11 cellular contexts compared by ENCODE assay signal in the genomic region with DNA sequence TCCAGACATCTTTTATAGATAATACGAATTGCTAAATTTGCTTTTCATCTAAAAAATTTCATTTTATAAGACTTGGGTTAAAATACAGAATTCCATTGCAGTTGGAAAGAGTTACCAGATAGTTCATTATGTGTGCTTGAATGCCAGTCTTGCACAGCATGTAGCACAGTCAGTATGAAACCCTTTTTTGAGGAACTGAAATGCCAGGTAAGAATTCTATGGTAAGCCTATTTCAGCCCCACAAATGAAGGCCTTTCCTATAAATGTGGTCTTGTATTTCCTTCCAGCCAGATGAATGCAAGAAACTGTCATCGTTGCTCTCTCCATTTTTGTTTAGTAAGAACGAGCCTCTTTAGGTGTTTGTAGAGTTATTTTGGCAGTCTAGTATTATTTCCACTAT.
DNase-seq lines count a peak whose midpoint lies in the region; ATAC-seq, FAIRE-seq and TF ChIP-seq lines count a peak whose summit lies in the region.
"Had no signal": no experiment of that assay in that cellular context is flagged by ENCODE, and none has a peak within 500 bp of the region (broad histone marks: within the 10 kb centered on the region; RNA-seq: fewer than 3 reads in every experiment).

No MANE protein-coding gene starts in this region.

- SMC1A ChIA-PET in GM12878 (lab: Charles Lee; ENCODE audit: uncharacterized antibody, unreplicated experiment): interaction anchor here (0.6 to 1.8 kb wide), 7 partner anchors 9 to 394 kb away, joined by 3 to 6 read pairs (median 3); no protein-coding TSS in a partner anchor

- no peaks in the 10 kb centered on the region for H3K9me2 ChIP-seq in PC-9 (ENCODE audit: insufficient read depth)

- TF ChIP-seq POLR2A in GM12878 (IDR thresholded peaks at IDR 0.05; ENCODE audit: low read depth, low read length): no peak

- H4K20me1 ChIP-seq in GM12878 (ENCODE audit: control insufficient read depth, insufficient read depth) (no peaks in the 10 kb centered on the region), PC-9 (ENCODE audit: insufficient read depth) (peaks cover 10% of the 10 kb centered on the region; the same call in 1 of the 2 replicates)

- FAIRE-seq in GM12878 (lab: Jason Lieb, UNC): peak; percentile 89

- H3K27me3 ChIP-seq in GM12878 (replicated peaks in 1 of 2; ENCODE audit: control insufficient read depth in 2 of 2, insufficient read depth in 2 of 2, low read length in 1 of 2) (no peaks in the 10 kb centered on the region), PC-9 (ENCODE audit: insufficient read depth, low read depth) (no peaks in the 10 kb centered on the region)

- peak in 1 of 2 experiments; percentile 82; a peak in 2 of 4 replicates for TF ChIP-seq EP300 in GM12878 (IDR thresholded peaks at IDR 0.05; ENCODE audit: borderline replicate concordance in 1 of 2, control insufficient read depth in 1 of 2, low read depth in 2 of 2, low read length in 2 of 2)

- RAD21 ChIA-PET in GM12878 (lab: Charles Lee; ENCODE audit: unreplicated experiment): interaction anchor here (0.6 to 1.5 kb wide), 4 partner anchors 85 to 235 kb away, joined by 3 to 4 read pairs (median 4); no protein-coding TSS in a partner anchor

- in situ Hi-C loops in GM12878 (cut with MboI): no loop called here

- ATAC-seq in GM18873 (IDR thresholded peaks at IDR 0.05; ENCODE audit: low FRiP score, unreplicated experiment): peak; percentile 99
- ATAC-seq in GM21619 (IDR thresholded peaks at IDR 0.05; ENCODE audit: unreplicated experiment): peak; percentile 98
- ATAC-seq in HG03135 (IDR thresholded peaks at IDR 0.05; ENCODE audit: unreplicated experiment): peak; percentile 97
- peak; percentile 99 for ATAC-seq in GM12878

- H3K4me1 Mint-ChIP-seq in activated T-helper 1 cell treated with anti-CD3 and anti-CD28 coated beads, Interleukin-12 subunit alpha, Interleukin-12 subunit beta, Interleukin-2, Interleukin-4 antibody, amounts not matched to agents 30 ng/mL and 10 ng/mL and 1 ng/mL, durations not matched to agents 14 hours and 24 hours and 36 hours (ENCODE audit: low read depth): no peaks in the 10 kb centered on the region

- peaks cover 18% of the 10 kb centered on the region for H3K36me3 Mint-ChIP-seq in activated T-helper 1 cell treated with anti-CD3 and anti-CD28 coated beads, Interleukin-12 subunit alpha, Interleukin-12 subunit beta, Interleukin-2, Interleukin-4 antibody, amounts not matched to agents 30 ng/mL and 10 ng/mL and 1 ng/mL, durations not matched to agents 14 hours and 24 hours and 36 hours (ENCODE audit: low read depth)

- H3K27ac ChIP-seq in GM12878 (ENCODE audit: control insufficient read depth, insufficient read depth) (no peak overlapping the region), PC-9 (no peak overlapping the region)

- intact Hi-C loops in GM12878 (cut with micrococcal nuclease; ENCODE audit: unreplicated experiment): loop anchor here (5.0 to 10.0 kb wide), 3 partner anchors 208 to 426 kb away; a partner anchor contains a TSS
- intact Hi-C loops in PC-9 (cut with micrococcal nuclease; ENCODE audit: unreplicated experiment): no loop called here
- intact Hi-C loops in activated T-helper 1 cell treated with anti-CD3 and anti-CD28 coated beads, Interleukin-12 subunit alpha, Interleukin-12 subunit beta, Interleukin-2, Interleukin-4 antibody, amounts not matched to agents 30 ng/mL and 10 ng/mL and 1 ng/mL, durations not matched to agents 14 hours and 24 hours and 36 hours (cut with micrococcal nuclease): no loop called here

- no peaks in the 10 kb centered on the region; the same call in 1 of the 2 replicates for H3K79me2 ChIP-seq in GM12878 (ENCODE audit: control insufficient read depth, insufficient read depth, low read length)
- peaks cover 100% of the 10 kb centered on the region for H3K79me2 ChIP-seq in PC-9 (ENCODE audit: low read depth)

- no peaks in the 10 kb centered on the region for H3K9me3 Mint-ChIP-seq in activated T-helper 1 cell treated with anti-CD3 and anti-CD28 coated beads, Interleukin-12 subunit alpha, Interleukin-12 subunit beta, Interleukin-2, Interleukin-4 antibody, amounts not matched to agents 30 ng/mL and 10 ng/mL and 1 ng/mL, durations not matched to agents 14 hours and 24 hours and 36 hours

- H3K4me2 ChIP-seq in GM12878 (ENCODE audit: control insufficient read depth, insufficient read depth): no peak overlapping the region
- H3K4me2 ChIP-seq in PC-9: no peak overlapping the region

- TF ChIP-seq CTCF in GM12878 (IDR thresholded peaks at IDR 0.05 in 2 of 3, conservative IDR thresholded peaks at IDR 0.05 in 1 of 3; ENCODE audit: control insufficient read depth in 2 of 3, extremely low read depth in 1 of 3, insufficient read depth in 1 of 3, low read depth in 3 of 3, low read length in 3 of 3) (no peak), PC-9 (conservative IDR thresholded peaks at IDR 0.05) (no peak)

- H2AFZ ChIP-seq in GM12878 (ENCODE audit: control insufficient read depth, low read depth, low read length) (no peak overlapping the region), PC-9 (no peak overlapping the region)

- H3K4me3 ChIP-seq in GM12878 (no peak overlapping the region), PC-9 (no peak overlapping the region)

- CTCF ChIA-PET in GM12878 (lab: Yijun Ruan, JAX) (interaction anchor here (1.2 kb wide), 1 partner anchor 437 kb away, joined by 3 read pairs; no protein-coding TSS in a partner anchor), PC-9 (lab: Charles Lee) (no interaction called here)

- H3K9me3 ChIP-seq in GM12878 (replicated peaks; ENCODE audit: control insufficient read depth, insufficient read depth, low read length) (no peaks in the 10 kb centered on the region), PC-9 (ENCODE audit: insufficient read depth, low read depth) (no peaks in the 10 kb centered on the region)
- H3K9me3 ChIP-seq: Caco-2 had no signal

- H3K9ac ChIP-seq in GM12878 (ENCODE audit: control insufficient read depth, insufficient read depth, low read length): no peak overlapping the region

- H3K36me3 ChIP-seq in GM12878 (ENCODE audit: control insufficient read depth in 2 of 2, insufficient read depth in 2 of 2, low read length in 1 of 2): peaks cover 0 to 5% of the 10 kb centered on the region in 2 experiments; a peak in 3 of 4 replicates
- peaks cover 87% of the 10 kb centered on the region for H3K36me3 ChIP-seq in PC-9 (ENCODE audit: low read depth)

- peaks cover 19% of the 10 kb centered on the region for H3K4me1 ChIP-seq in GM12878 (ENCODE audit: control insufficient read depth, insufficient read depth, low read length)
- peaks cover 20% of the 10 kb centered on the region; the same call in 1 of the 2 replicates for H3K4me1 ChIP-seq in PC-9 (replicated peaks; ENCODE audit: insufficient read depth)
- H3K4me1 ChIP-seq: Caco-2 had no signal

- H3K27me3 Mint-ChIP-seq in activated T-helper 1 cell treated with anti-CD3 and anti-CD28 coated beads, Interleukin-12 subunit alpha, Interleukin-12 subunit beta, Interleukin-2, Interleukin-4 antibody, amounts not matched to agents 30 ng/mL and 10 ng/mL and 1 ng/mL, durations not matched to agents 14 hours and 24 hours and 36 hours (ENCODE audit: insufficient read depth): no peaks in the 10 kb centered on the region
- H3K27me3 Mint-ChIP-seq: brain had no signal

- peaks cover 58% of the 10 kb centered on the region for H3F3A ChIP-seq in PC-9 (ENCODE audit: insufficient read depth, low read depth)

- H3K27ac Mint-ChIP-seq in activated T-helper 1 cell treated with anti-CD3 and anti-CD28 coated beads, Interleukin-12 subunit alpha, Interleukin-12 subunit beta, Interleukin-2, Interleukin-4 antibody, amounts not matched to agents 30 ng/mL and 10 ng/mL and 1 ng/mL, durations not matched to agents 14 hours and 24 hours and 36 hours: no peak overlapping the region
- H3K27ac Mint-ChIP-seq: brain had no signal

- no peak overlapping the region for H3K4me3 Mint-ChIP-seq in activated T-helper 1 cell treated with anti-CD3 and anti-CD28 coated beads, Interleukin-12 subunit alpha, Interleukin-12 subunit beta, Interleukin-2, Interleukin-4 antibody, amounts not matched to agents 30 ng/mL and 10 ng/mL and 1 ng/mL, durations not matched to agents 14 hours and 24 hours and 36 hours
- H3K4me3 Mint-ChIP-seq: brain had no signal

- peak; percentile 66 for DNase-seq in GM12878 (ENCODE audit: low read depth, low spot score)
- DNase-seq in DMS153 (lab: John Stamatoyannopoulos, UW): no peak
- DNase-seq in stimulated activated CD4-positive, alpha-beta T cell treated with anti-CD3 and anti-CD28 coated beads, Interleukin-2, amount 100 ng/mL, for 48 hours: no peak
- DNase-seq in PC-9: no peak
- DNase-seq in activated T-helper 1 cell treated with anti-CD3 and anti-CD28 coated beads, Interleukin-12 subunit alpha, Interleukin-12 subunit beta, Interleukin-2, Interleukin-4 antibody, amounts not matched to agents 30 ng/mL and 10 ng/mL and 1 ng/mL, durations not matched to agents 14 hours and 24 hours and 36 hours (ENCODE audit: low spot score): no peak
- DNase-seq: Caco-2, NCI-H446 had no signal

- no peak for TF ChIP-seq RAD21 in GM12878 (IDR thresholded peaks at IDR 0.05; ENCODE audit: insufficient read depth, low read depth, low read length)

- BruUV-seq in GM12878 (replicated peaks; lab: Mats Ljungman, UMichigan): no TSS peak
- BruUV-seq in PC-9 (replicated peaks; lab: Mats Ljungman, UMichigan): no TSS peak

- POLR2A ChIA-PET in GM12878 (lab: Charles Lee): interaction anchor here (1.5 kb wide), 1 partner anchor 129 kb away, joined by 4 read pairs; no protein-coding TSS in a partner anchor
- POLR2A ChIA-PET in PC-9 (lab: Charles Lee; ENCODE audit: unreplicated experiment): no interaction called here

- WGBS in GM12878 (ENCODE audit: insufficient coverage, insufficient replicate concordance, low lambda C conversion rate, missing lambda C conversion rate): 17% methylated on average over 3 of the region's 3 CpGs

TF ChIP-seq in GM12878, 131 proteins besides CTCF, POLR2A, EP300 and RAD21 (continues in another document):
- TF ChIP-seq HDAC6 (IDR thresholded peaks at IDR 0.05; ENCODE audit: unreplicated experiment) (no peak), CREB1 (IDR thresholded peaks at IDR 0.05; ENCODE audit: low read depth) (no peak), POLR2AphosphoS2 (IDR thresholded peaks at IDR 0.05; ENCODE audit: low read depth, low read length) (no peak), RAD51 (IDR thresholded peaks at IDR 0.05) (no peak)
